In genomic region chr14:34113051-34113511, GRCh38 we compare ENCODE assay signal across 2 cellular contexts.
A peak's percentile ranks its signal among the peaks of the same experiment; 100 is the strongest.
TF ChIP-seq lines count a peak whose summit lies in the region.

No MANE protein-coding gene starts in this region.

TF ChIP-seq in HepG2, 621 proteins besides CTCF, POLR2A, EP300 and RAD21 (continued from another document):
- TF ChIP-seq HNRNPK (IDR thresholded peaks at IDR 0.05; ENCODE audit: low read depth, low read length, poor library complexity, severe bottlenecking) (no peak), E2F5 (CRISPR knock-in tag; conservative IDR thresholded peaks at IDR 0.05) (no peak), NR0B2 (CRISPR knock-in tag; IDR thresholded peaks at IDR 0.05) (no peak), ZNF30 (CRISPR knock-in tag; IDR thresholded peaks at IDR 0.05) (no peak), GMEB2 (CRISPR knock-in tag; IDR thresholded peaks at IDR 0.05; ENCODE audit: low read depth) (no peak), WIZ (CRISPR knock-in tag; IDR thresholded peaks at IDR 0.05) (no peak), RAD51 (IDR thresholded peaks at IDR 0.05; ENCODE audit: borderline replicate concordance) (no peak), ZNF670 (CRISPR knock-in tag; IDR thresholded peaks at IDR 0.05; ENCODE audit: borderline replicate concordance) (no peak), ZNF260 (CRISPR knock-in tag; IDR thresholded peaks at IDR 0.05; ENCODE audit: borderline replicate concordance, low read depth) (no peak)

TF ChIP-seq in SK-N-SH, 30 proteins besides CTCF, POLR2A, EP300 and RAD21 (continued from another document):
- TF ChIP-seq, protein P1, sequence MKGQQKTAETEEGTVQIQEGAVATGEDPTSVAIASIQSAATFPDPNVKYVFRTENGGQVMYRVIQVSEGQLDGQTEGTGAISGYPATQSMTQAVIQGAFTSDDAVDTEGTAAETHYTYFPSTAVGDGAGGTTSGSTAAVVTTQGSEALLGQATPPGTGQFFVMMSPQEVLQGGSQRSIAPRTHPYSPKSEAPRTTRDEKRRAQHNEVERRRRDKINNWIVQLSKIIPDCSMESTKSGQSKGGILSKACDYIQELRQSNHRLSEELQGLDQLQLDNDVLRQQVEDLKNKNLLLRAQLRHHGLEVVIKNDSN (IDR thresholded peaks at IDR 0.05; ENCODE audit: borderline replicate concordance, low read depth): no peak
- TF ChIP-seq TCF12 (IDR thresholded peaks at IDR 0.05): no peak
- TF ChIP-seq JUND (IDR thresholded peaks at IDR 0.05): no peak
- TF ChIP-seq MXI1 (IDR thresholded peaks at IDR 0.05; ENCODE audit: low read depth, low read length): no peak
- no peak for TF ChIP-seq FOXM1 (IDR thresholded peaks at IDR 0.05; ENCODE audit: low read depth)
- TF ChIP-seq PBX3 (IDR thresholded peaks at IDR 0.05): no peak
- no peak for TF ChIP-seq TEAD4 (IDR thresholded peaks at IDR 0.05; ENCODE audit: borderline replicate concordance, insufficient read depth)
- TF ChIP-seq GATA2 (CRISPR knock-in tag; IDR thresholded peaks at IDR 0.05): peak; percentile 39; the same call in 1 of the 2 replicates
- no peak for TF ChIP-seq GABPA (IDR thresholded peaks at IDR 0.05; ENCODE audit: low read depth)
